Comparison of ENCODE assay signal across 1 cellular context in the genomic region with DNA sequence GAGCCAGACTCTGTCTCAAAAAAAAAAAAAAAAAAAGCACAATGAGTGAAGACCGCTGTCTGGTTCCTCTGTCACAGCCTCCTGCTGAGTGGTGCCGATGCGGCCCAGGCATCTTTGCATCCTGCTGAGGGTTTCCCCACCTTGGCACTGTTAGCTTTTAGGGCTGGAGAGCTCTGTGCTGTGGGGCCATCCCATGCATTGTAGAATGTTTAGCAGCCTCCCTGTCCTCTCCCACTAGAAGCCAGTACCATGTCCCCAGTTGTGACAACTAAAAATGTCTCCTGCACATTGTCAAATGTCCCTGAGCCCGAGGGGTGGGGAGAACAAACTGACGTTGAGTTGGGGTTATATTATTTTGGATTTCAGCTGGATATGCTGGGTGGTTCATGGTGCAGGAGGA.
TF ChIP-seq lines count a peak whose summit lies in the region.

No MANE protein-coding gene starts in this region.

TF ChIP-seq in liver, 16 proteins besides CTCF, POLR2A, EP300 and RAD21:
- TF ChIP-seq GABPA (IDR thresholded peaks at IDR 0.05 in 1 of 2, conservative IDR thresholded peaks at IDR 0.05 in 1 of 2) (no peak), JUND (IDR thresholded peaks at IDR 0.05) (no peak), HNF4A (conservative IDR thresholded peaks at IDR 0.05) (no peak), FOXA2 (IDR thresholded peaks at IDR 0.05) (no peak), HNF4G (IDR thresholded peaks at IDR 0.05) (no peak), YY1 (IDR thresholded peaks at IDR 0.05) (no peak)
- TF ChIP-seq, protein P1, sequence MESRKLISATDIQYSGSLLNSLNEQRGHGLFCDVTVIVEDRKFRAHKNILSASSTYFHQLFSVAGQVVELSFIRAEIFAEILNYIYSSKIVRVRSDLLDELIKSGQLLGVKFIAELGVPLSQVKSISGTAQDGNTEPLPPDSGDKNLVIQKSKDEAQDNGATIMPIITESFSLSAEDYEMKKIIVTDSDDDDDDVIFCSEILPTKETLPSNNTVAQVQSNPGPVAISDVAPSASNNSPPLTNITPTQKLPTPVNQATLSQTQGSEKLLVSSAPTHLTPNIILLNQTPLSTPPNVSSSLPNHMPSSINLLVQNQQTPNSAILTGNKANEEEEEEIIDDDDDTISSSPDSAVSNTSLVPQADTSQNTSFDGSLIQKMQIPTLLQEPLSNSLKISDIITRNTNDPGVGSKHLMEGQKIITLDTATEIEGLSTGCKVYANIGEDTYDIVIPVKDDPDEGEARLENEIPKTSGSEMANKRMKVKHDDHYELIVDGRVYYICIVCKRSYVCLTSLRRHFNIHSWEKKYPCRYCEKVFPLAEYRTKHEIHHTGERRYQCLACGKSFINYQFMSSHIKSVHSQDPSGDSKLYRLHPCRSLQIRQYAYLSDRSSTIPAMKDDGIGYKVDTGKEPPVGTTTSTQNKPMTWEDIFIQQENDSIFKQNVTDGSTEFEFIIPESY (IDR thresholded peaks at IDR 0.05): no peak
- TF ChIP-seq, protein P2, sequence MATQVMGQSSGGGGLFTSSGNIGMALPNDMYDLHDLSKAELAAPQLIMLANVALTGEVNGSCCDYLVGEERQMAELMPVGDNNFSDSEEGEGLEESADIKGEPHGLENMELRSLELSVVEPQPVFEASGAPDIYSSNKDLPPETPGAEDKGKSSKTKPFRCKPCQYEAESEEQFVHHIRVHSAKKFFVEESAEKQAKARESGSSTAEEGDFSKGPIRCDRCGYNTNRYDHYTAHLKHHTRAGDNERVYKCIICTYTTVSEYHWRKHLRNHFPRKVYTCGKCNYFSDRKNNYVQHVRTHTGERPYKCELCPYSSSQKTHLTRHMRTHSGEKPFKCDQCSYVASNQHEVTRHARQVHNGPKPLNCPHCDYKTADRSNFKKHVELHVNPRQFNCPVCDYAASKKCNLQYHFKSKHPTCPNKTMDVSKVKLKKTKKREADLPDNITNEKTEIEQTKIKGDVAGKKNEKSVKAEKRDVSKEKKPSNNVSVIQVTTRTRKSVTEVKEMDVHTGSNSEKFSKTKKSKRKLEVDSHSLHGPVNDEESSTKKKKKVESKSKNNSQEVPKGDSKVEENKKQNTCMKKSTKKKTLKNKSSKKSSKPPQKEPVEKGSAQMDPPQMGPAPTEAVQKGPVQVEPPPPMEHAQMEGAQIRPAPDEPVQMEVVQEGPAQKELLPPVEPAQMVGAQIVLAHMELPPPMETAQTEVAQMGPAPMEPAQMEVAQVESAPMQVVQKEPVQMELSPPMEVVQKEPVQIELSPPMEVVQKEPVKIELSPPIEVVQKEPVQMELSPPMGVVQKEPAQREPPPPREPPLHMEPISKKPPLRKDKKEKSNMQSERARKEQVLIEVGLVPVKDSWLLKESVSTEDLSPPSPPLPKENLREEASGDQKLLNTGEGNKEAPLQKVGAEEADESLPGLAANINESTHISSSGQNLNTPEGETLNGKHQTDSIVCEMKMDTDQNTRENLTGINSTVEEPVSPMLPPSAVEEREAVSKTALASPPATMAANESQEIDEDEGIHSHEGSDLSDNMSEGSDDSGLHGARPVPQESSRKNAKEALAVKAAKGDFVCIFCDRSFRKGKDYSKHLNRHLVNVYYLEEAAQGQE (IDR thresholded peaks at IDR 0.05): no peak
